22 cellular contexts compared by ENCODE assay signal in the genomic region with DNA sequence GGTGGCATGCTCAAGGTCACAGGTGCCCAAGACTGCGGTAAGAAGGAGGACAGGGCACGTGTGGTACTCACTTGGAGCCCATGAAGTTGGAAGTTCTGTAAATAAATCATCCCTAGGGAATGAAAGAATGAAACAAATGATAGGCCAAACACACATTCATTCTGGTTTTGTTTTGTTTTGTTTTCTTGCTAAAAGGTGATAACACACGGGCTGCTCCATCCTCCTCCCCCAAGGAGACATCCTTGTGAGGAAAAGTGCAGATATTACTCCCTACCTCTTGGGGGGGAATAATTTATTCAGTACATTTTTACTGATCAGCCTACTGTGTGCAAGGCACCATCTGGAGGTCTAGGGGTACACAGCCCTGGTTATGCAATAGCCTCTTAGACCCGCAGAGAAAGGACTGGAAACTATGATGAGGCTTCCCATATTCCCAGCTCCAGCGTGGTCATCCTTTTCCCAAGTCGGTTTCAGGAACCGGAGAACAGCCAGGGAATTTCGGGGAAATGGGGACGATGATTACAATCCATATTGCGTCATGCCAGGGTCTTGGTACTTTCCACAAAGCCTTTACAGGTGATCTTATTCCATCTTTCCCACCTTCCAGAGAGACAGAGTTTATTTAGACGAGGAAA. TPM values are rescaled to one million over a fixed set of nuclear protein-coding genes. Genes with fewer than 3 reads are reported as not detected.
"Had no signal": no experiment of that assay in that cellular context is flagged by ENCODE, and none has a peak within 500 bp of the region (broad histone marks: within the 10 kb centered on the region; RNA-seq: fewer than 3 reads in every experiment).

No MANE protein-coding gene starts in this region.

- H3K4me3 ChIP-seq: ascending aorta, cardiac muscle cell, heart left ventricle, left ventricle myocardium inferior, pancreas, thyroid gland, vagina had no signal

- H3K36me3 ChIP-seq: ascending aorta, cardiac muscle cell, heart left ventricle, left ventricle myocardium inferior, pancreas, thyroid gland, vagina had no signal

- H3K27ac Mint-ChIP-seq: activated CD8-positive, alpha-beta memory T cell treated with anti-CD3 and anti-CD28 coated beads, Interleukin-2, amount 10 ng/mL, durations not matched to agents 7 days and 5 days; activated T-cell treated with anti-CD3 and anti-CD28 coated beads, Interleukin-2, amount 50 U/mL, for 72 hours; memory B cell; T-helper 1 cell treated with Interleukin-12 subunit alpha and Interleukin-12 subunit beta and Interleukin-4 antibody, amounts not matched to agents 30 μg/mL and 1 μg/mL, for 36 hours had no signal

- DNase-seq: activated CD4-positive, alpha-beta T cell treated with anti-CD3 and anti-CD28 coated beads, Interleukin-2, amount 50 U/mL, for 1 hour; activated CD4-positive, CD25-positive, alpha-beta regulatory T cell; activated CD8-positive, alpha-beta memory T cell treated with anti-CD3 and anti-CD28 coated beads, Interleukin-2, amount 10 ng/mL, durations not matched to agents 7 days and 5 days; activated gamma-delta T cell treated with Interleukin-2 at 50 U/mL for 16 hours; activated T-cell treated with anti-CD3 and anti-CD28 coated beads, Interleukin-2, amount 50 U/mL, for 72 hours; foreskin melanocyte; heart left ventricle; kidney; left ventricle myocardium inferior; pancreas; stimulated activated CD4-positive, alpha-beta T cell treated with anti-CD3 and anti-CD28 coated beads, Interleukin-15, amount 100 ng/mL, for 24 hours; stimulated activated CD4-positive, alpha-beta T cell treated with anti-CD3 and anti-CD28 coated beads, Interleukin-4, amount 100 ng/mL, for 24 hours had no signal

- H3K9me3 ChIP-seq: ascending aorta, left ventricle myocardium inferior, pancreas, thyroid gland, vagina had no signal

- H3K9me3 Mint-ChIP-seq: activated T-cell treated with anti-CD3 and anti-CD28 coated beads, Interleukin-2, amount 50 U/mL, for 72 hours; T-helper 1 cell treated with Interleukin-12 subunit alpha and Interleukin-12 subunit beta and Interleukin-4 antibody, amounts not matched to agents 30 μg/mL and 1 μg/mL, for 36 hours had no signal

- H3K4me3 Mint-ChIP-seq: activated CD8-positive, alpha-beta memory T cell treated with anti-CD3 and anti-CD28 coated beads, Interleukin-2, amount 10 ng/mL, durations not matched to agents 7 days and 5 days had no signal

- H3K27ac ChIP-seq: ascending aorta, cardiac muscle cell, heart left ventricle, left ventricle myocardium inferior, pancreas, thyroid gland, vagina had no signal

- ATAC-seq: activated CD8-positive, alpha-beta memory T cell treated with anti-CD3 and anti-CD28 coated beads, Interleukin-2, amount 10 ng/mL, durations not matched to agents 7 days and 5 days; activated T-cell treated with anti-CD3 and anti-CD28 coated beads, Interleukin-2, amount 50 U/mL, for 72 hours; heart left ventricle had no signal

RNA-seq across cellular contexts. Expression of a gene that starts 6.3 kb away (rescaled TPM):
- total RNA-seq: activated CD8-positive, alpha-beta memory T cell treated with anti-CD3 and anti-CD28 coated beads, Interleukin-2, amount 10 ng/mL, durations not matched to agents 7 days and 5 days; activated T-cell treated with anti-CD3 and anti-CD28 coated beads, Interleukin-2, amount 50 U/mL, for 72 hours; ascending aorta; endothelial cell of umbilical vein; heart left ventricle; kidney; left ventricle myocardium inferior; mucosa of gallbladder; pancreas; skeletal muscle tissue; thyroid gland; vagina had no signal
- polyA plus RNA-seq: endothelial cell of umbilical vein, heart left ventricle, neural cell, pancreas had no signal

RNA-seq across cellular contexts. Expression of a gene that starts 47.0 kb away (rescaled TPM):
- total RNA-seq: activated CD8-positive, alpha-beta memory T cell treated with anti-CD3 and anti-CD28 coated beads, Interleukin-2, amount 10 ng/mL, durations not matched to agents 7 days and 5 days; activated T-cell treated with anti-CD3 and anti-CD28 coated beads, Interleukin-2, amount 50 U/mL, for 72 hours; ascending aorta; endothelial cell of umbilical vein; heart left ventricle; kidney; left ventricle myocardium inferior; mucosa of gallbladder; skeletal muscle tissue; vagina had no signal
- polyA plus RNA-seq: cardiac muscle cell, endothelial cell of umbilical vein, heart left ventricle, neural cell had no signal

RNA-seq across cellular contexts. Expression of a gene that starts 51.5 kb away (rescaled TPM):
- total RNA-seq: activated CD8-positive, alpha-beta memory T cell treated with anti-CD3 and anti-CD28 coated beads, Interleukin-2, amount 10 ng/mL, durations not matched to agents 7 days and 5 days; activated T-cell treated with anti-CD3 and anti-CD28 coated beads, Interleukin-2, amount 50 U/mL, for 72 hours; ascending aorta; cardiac muscle cell; endothelial cell of umbilical vein; heart left ventricle; kidney; left ventricle myocardium inferior; mucosa of gallbladder; skeletal muscle tissue; thyroid gland; vagina had no signal
- polyA plus RNA-seq: cardiac muscle cell, endothelial cell of umbilical vein, heart left ventricle, neural cell, pancreas had no signal
